Comparison of ENCODE assay signal across 1 cellular context in the genomic region with DNA sequence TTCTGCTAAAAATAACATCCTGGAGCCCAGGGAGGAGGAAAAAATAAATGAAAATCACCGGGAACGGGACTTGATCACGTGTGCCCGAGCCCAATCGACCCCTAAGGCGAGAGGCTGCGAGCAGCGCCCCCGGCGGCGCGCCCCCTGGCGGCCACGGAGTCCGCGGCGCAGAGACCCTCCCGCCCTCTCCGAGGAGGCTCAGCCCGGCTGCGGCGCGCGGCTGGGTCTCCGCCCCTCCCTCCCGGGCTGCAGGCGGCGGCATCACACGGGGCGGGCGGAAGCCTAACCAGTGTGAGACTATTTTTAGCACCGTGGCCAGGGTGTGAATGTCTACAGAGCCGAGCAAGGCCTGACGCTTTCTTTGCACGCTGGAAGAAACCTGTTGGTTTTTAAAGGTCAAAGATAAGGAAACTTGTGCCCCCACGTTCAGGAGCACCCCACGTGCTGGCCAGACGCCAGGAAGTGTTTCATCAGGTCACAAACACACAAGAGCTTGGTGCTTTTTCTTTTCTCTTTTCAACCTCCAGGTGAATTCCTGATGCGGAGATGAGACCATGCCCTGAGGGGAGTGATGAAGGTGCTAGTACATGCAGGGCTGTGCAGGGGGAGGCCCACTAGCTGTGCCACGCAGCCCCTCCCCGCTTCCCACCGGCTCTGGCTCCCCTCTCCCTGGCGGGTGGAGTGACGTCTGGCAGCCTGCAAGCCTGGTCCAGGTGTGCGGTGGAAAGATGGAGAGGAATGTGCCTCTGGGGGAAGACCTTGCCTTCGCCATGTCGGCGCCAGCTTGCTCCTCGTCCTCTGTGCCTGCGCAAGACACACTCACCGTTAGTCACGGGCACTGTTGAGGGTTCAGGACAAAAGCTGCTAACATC.
A peak's percentile ranks its signal among the peaks of the same experiment; 100 is the strongest.
TF ChIP-seq lines count a peak whose summit lies in the region.

No MANE protein-coding gene starts in this region.

TF ChIP-seq in HEK293, 187 proteins besides CTCF, POLR2A, EP300 and RAD21 (continued from another document and continues in another):
- TF ChIP-seq ZNF121 (tag by site-specific recombination; IDR thresholded peaks at IDR 0.05) (no peak), SETDB1 (IDR thresholded peaks at IDR 0.05; ENCODE audit: insufficient read length, low read length) (no peak), ZNF449 (tag by site-specific recombination; IDR thresholded peaks at IDR 0.05) (peak; percentile 60; the same call in 1 of the 2 replicates), ZNF549 (tag by site-specific recombination; IDR thresholded peaks at IDR 0.05) (no peak), ZNF223 (tag by site-specific recombination; IDR thresholded peaks at IDR 0.05) (no peak), TCF7L2 (IDR thresholded peaks at IDR 0.05; ENCODE audit: borderline replicate concordance, low read depth, low read length) (peak; percentile 49; the same call in 1 of the 2 replicates), SCRT1 (tag by site-specific recombination; IDR thresholded peaks at IDR 0.05; ENCODE audit: borderline replicate concordance) (no peak), ZNF175 (tag by site-specific recombination; IDR thresholded peaks at IDR 0.05) (no peak), ZNF600 (tag by site-specific recombination; IDR thresholded peaks at IDR 0.05) (0 out of 2 replicates have a peak, but pooled peaks have one; percentile 24), KLF10 (tag by site-specific recombination; IDR thresholded peaks at IDR 0.05) (peak; percentile 50; the same call in 1 of the 2 replicates), AEBP2 (tag by site-specific recombination; IDR thresholded peaks at IDR 0.05; ENCODE audit: borderline replicate concordance) (no peak), EGR2 (tag by site-specific recombination; IDR thresholded peaks at IDR 0.05; ENCODE audit: low read depth) (peak; percentile 24; the same call in 1 of the 2 replicates), ZNF133 (tag by site-specific recombination; IDR thresholded peaks at IDR 0.05) (no peak), SCRT2 (tag by site-specific recombination; IDR thresholded peaks at IDR 0.05) (peak; percentile 93), ZNF16 (tag by site-specific recombination; IDR thresholded peaks at IDR 0.05; ENCODE audit: low read depth) (no peak), ZNF670 (tag by site-specific recombination; IDR thresholded peaks at IDR 0.05; ENCODE audit: low read depth) (no peak), PRDM6 (tag by site-specific recombination; IDR thresholded peaks at IDR 0.05) (no peak), ZNF658 (tag by site-specific recombination; IDR thresholded peaks at IDR 0.05) (no peak), ZNF571 (tag by site-specific recombination; IDR thresholded peaks at IDR 0.05) (no peak), ZBTB17 (tag by site-specific recombination; IDR thresholded peaks at IDR 0.05) (0 out of 2 replicates have a peak, but pooled peaks have one; percentile 37), ZNF768 (tag by site-specific recombination; IDR thresholded peaks at IDR 0.05) (peak; percentile 78), ZNF23 (tag by site-specific recombination; IDR thresholded peaks at IDR 0.05; ENCODE audit: borderline replicate concordance) (no peak), ZNF146 (tag by site-specific recombination; IDR thresholded peaks at IDR 0.05) (no peak), ZNF266 (tag by site-specific recombination; IDR thresholded peaks at IDR 0.05; ENCODE audit: low read depth) (no peak), ZNF112 (tag by site-specific recombination; IDR thresholded peaks at IDR 0.05) (no peak), ZEB2 (tag by site-specific recombination; IDR thresholded peaks at IDR 0.05) (no peak), ZNF311 (tag by site-specific recombination; IDR thresholded peaks at IDR 0.05; ENCODE audit: borderline replicate concordance) (no peak), ZNF18 (tag by site-specific recombination; IDR thresholded peaks at IDR 0.05) (no peak), ZNF785 (tag by site-specific recombination; IDR thresholded peaks at IDR 0.05) (no peak), ZFP37 (tag by site-specific recombination; IDR thresholded peaks at IDR 0.05) (no peak), ZNF555 (tag by site-specific recombination; conservative IDR thresholded peaks at IDR 0.05) (no peak), ZNF585B (tag by site-specific recombination; IDR thresholded peaks at IDR 0.05) (no peak), ZNF350 (tag by site-specific recombination; IDR thresholded peaks at IDR 0.05) (no peak), ZNF423 (tag by site-specific recombination; IDR thresholded peaks at IDR 0.05) (no peak), ZNF394 (tag by site-specific recombination; IDR thresholded peaks at IDR 0.05; ENCODE audit: borderline replicate concordance) (no peak), ZSCAN5A (tag by site-specific recombination; IDR thresholded peaks at IDR 0.05) (no peak), ZNF214 (tag by site-specific recombination; IDR thresholded peaks at IDR 0.05; ENCODE audit: borderline replicate concordance) (no peak), ZNF341 (tag by site-specific recombination; IDR thresholded peaks at IDR 0.05; ENCODE audit: low read depth) (peak; percentile 50; the same call in 1 of the 2 replicates), ZNF76 (tag by site-specific recombination; IDR thresholded peaks at IDR 0.05; ENCODE audit: borderline replicate concordance, low read depth) (no peak), ZNF37A (tag by site-specific recombination; IDR thresholded peaks at IDR 0.05) (no peak), ZNF624 (tag by site-specific recombination; IDR thresholded peaks at IDR 0.05) (no peak), PBX3 (CRISPR knock-in tag; IDR thresholded peaks at IDR 0.05) (0 out of 2 replicates have a peak, but pooled peaks have one; percentile 53), ZNF664 (tag by site-specific recombination; IDR thresholded peaks at IDR 0.05) (no peak), ZNF626 (tag by site-specific recombination; IDR thresholded peaks at IDR 0.05) (no peak)
- TF ChIP-seq, protein P1, sequence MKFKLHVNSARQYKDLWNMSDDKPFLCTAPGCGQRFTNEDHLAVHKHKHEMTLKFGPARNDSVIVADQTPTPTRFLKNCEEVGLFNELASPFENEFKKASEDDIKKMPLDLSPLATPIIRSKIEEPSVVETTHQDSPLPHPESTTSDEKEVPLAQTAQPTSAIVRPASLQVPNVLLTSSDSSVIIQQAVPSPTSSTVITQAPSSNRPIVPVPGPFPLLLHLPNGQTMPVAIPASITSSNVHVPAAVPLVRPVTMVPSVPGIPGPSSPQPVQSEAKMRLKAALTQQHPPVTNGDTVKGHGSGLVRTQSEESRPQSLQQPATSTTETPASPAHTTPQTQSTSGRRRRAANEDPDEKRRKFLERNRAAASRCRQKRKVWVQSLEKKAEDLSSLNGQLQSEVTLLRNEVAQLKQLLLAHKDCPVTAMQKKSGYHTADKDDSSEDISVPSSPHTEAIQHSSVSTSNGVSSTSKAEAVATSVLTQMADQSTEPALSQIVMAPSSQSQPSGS (tag by site-specific recombination; IDR thresholded peaks at IDR 0.05; ENCODE audit: low read depth), result no peak
- TF ChIP-seq, protein P2, sequence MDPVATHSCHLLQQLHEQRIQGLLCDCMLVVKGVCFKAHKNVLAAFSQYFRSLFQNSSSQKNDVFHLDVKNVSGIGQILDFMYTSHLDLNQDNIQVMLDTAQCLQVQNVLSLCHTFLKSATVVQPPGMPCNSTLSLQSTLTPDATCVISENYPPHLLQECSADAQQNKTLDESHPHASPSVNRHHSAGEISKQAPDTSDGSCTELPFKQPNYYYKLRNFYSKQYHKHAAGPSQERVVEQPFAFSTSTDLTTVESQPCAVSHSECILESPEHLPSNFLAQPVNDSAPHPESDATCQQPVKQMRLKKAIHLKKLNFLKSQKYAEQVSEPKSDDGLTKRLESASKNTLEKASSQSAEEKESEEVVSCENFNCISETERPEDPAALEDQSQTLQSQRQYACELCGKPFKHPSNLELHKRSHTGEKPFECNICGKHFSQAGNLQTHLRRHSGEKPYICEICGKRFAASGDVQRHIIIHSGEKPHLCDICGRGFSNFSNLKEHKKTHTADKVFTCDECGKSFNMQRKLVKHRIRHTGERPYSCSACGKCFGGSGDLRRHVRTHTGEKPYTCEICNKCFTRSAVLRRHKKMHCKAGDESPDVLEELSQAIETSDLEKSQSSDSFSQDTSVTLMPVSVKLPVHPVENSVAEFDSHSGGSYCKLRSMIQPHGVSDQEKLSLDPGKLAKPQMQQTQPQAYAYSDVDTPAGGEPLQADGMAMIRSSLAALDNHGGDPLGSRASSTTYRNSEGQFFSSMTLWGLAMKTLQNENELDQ (tag by site-specific recombination; IDR thresholded peaks at IDR 0.05; ENCODE audit: low read depth), result no peak
- TF ChIP-seq, protein P3, sequence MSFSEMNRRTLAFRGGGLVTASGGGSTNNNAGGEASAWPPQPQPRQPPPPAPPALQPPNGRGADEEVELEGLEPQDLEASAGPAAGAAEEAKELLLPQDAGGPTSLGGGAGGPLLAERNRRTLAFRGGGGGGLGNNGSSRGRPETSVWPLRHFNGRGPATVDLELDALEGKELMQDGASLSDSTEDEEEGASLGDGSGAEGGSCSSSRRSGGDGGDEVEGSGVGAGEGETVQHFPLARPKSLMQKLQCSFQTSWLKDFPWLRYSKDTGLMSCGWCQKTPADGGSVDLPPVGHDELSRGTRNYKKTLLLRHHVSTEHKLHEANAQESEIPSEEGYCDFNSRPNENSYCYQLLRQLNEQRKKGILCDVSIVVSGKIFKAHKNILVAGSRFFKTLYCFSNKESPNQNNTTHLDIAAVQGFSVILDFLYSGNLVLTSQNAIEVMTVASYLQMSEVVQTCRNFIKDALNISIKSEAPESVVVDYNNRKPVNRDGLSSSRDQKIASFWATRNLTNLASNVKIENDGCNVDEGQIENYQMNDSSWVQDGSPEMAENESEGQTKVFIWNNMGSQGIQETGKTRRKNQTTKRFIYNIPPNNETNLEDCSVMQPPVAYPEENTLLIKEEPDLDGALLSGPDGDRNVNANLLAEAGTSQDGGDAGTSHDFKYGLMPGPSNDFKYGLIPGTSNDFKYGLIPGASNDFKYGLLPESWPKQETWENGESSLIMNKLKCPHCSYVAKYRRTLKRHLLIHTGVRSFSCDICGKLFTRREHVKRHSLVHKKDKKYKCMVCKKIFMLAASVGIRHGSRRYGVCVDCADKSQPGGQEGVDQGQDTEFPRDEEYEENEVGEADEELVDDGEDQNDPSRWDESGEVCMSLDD (tag by site-specific recombination; IDR thresholded peaks at IDR 0.05), result no peak
